ENCODE assay signal across 13 cellular contexts in the genomic region with DNA sequence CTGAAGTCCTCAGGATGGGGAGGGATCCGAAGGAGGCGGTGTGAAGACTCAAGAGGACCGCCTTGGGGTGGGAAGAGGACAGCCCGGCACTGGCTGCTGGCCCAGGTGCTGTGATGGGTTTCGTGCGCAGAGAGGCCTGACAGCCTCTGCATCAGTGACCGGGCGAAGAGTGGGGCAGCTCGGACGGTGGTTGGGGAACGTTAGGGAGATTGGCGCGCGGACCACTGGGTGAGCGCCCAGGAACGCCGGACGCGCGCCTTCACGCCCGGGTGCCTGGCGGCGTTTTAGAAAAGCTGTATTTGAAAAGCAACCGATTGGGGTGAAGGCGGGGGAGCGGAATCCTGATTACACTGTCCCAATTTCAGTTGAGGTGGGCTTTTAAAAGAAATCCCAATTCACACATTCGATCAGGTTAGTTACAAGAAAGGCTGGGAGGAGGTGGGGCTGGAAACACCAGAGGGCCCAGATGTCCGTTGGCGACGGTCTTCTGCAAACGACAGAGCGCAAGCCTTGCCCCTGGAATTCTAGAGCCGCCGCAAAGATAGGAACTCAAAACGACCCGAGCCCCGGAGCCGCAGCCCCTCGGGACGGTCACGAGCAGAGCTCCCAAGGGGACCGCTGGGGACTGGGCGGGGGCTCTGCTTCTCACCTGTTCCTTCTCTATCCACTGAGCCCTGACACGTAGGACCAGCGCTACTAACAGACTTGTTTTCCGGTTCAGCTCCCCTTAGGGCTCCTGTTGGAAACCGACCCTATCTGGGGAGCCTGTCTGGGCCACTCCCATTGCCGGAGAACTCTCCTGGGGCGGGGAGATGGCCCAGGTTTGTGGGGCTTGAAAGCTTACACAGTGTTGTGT. TPM values are rescaled to one million over a fixed set of nuclear protein-coding genes. Genes with fewer than 3 reads are reported as not detected.
DNase-seq lines count a peak whose midpoint lies in the region; ATAC-seq, FAIRE-seq and TF ChIP-seq lines count a peak whose summit lies in the region.
"Had no signal": no experiment of that assay in that cellular context is flagged by ENCODE, and none has a peak within 500 bp of the region (broad histone marks: within the 10 kb centered on the region; RNA-seq: fewer than 3 reads in every experiment).

No MANE protein-coding gene starts in this region.

- H3K9me2 ChIP-seq in GM23338 (ENCODE audit: insufficient read depth) = no peaks in the 10 kb centered on the region

- H3K27me3 ChIP-seq in GM23338 (ENCODE audit: insufficient read depth) = peaks cover 90% of the 10 kb centered on the region
- H3K27me3 ChIP-seq in K562 (ENCODE audit: control insufficient read depth in 2 of 2, insufficient read depth in 2 of 2, low read length in 2 of 2) = peaks cover 8 to 31% of the 10 kb centered on the region in 2 experiments; a peak in 3 of 5 replicates
- H3K27me3 ChIP-seq in iPS-15b (ENCODE audit: control insufficient read depth, insufficient read depth, low read length) = peaks cover 79% of the 10 kb centered on the region

- H3K9me3 ChIP-seq in K562 (replicated peaks; ENCODE audit: control insufficient read depth, insufficient read depth, low read depth, low read length) = no peaks in the 10 kb centered on the region
- no peaks in the 10 kb centered on the region for H3K9me3 ChIP-seq in iPS-15b (ENCODE audit: control insufficient read depth, insufficient read depth, low read length)
- H3K9me3 ChIP-seq: neutrophil had no signal

- no peak for TF ChIP-seq RAD21 in K562 (CRISPR knock-in tag; conservative IDR thresholded peaks at IDR 0.05 in 1 of 2, IDR thresholded peaks at IDR 0.05 in 1 of 2)

- H3K27ac ChIP-seq in GM23338 (ENCODE audit: low read depth) (no peak overlapping the region), K562 (ENCODE audit: extremely low read depth, low read depth, low read length) (no peak overlapping the region)
- H3K27ac ChIP-seq: neutrophil had no signal

- no peaks in the 10 kb centered on the region for H3K79me2 ChIP-seq in GM23338 (replicated peaks; ENCODE audit: insufficient read depth)
- no peaks in the 10 kb centered on the region for H3K79me2 ChIP-seq in K562 (ENCODE audit: control insufficient read depth, insufficient read depth, low read length)

- H3K36me3 Mint-ChIP-seq in GM23338 (ENCODE audit: low read depth) (no peaks in the 10 kb centered on the region), osteocyte (ENCODE audit: unreplicated experiment) (no peaks in the 10 kb centered on the region)
- H3K36me3 Mint-ChIP-seq: stimulated activated naive B cell treated with anti-CD40 and anti-IgM and Interleukin-4, amounts not matched to agents 10 μg/mL and 1 μg/mL and 100 μg/mL, for 72 hours had no signal

- peak overlapping the region; percentile 84 for H3K4me2 ChIP-seq in GM23338
- H3K4me2 ChIP-seq in K562 (ENCODE audit: insufficient read depth, low read length) = peak overlapping the region; percentile 13; the same call in 1 of the 2 replicates

- H3K9me3 Mint-ChIP-seq in GM23338 (no peaks in the 10 kb centered on the region), osteocyte (ENCODE audit: unreplicated experiment) (no peaks in the 10 kb centered on the region)
- H3K9me3 Mint-ChIP-seq: stimulated activated naive B cell treated with anti-CD40 and anti-IgM and Interleukin-4, amounts not matched to agents 10 μg/mL and 1 μg/mL and 100 μg/mL, for 72 hours had no signal

- TF ChIP-seq EP300 in K562 (IDR thresholded peaks at IDR 0.05; ENCODE audit: low read length) = no peak

- no peaks in the 10 kb centered on the region for H3K9me1 ChIP-seq in K562 (ENCODE audit: control insufficient read depth, insufficient read depth, low read length)

- 43% methylated on average over 50 of the region's 50 CpGs for WGBS in K562 (ENCODE audit: insufficient coverage, low coverage, missing lambda C conversion rate)

- no peak for FAIRE-seq in K562 (lab: Jason Lieb, UNC)

- H3K4me1 ChIP-seq in GM23338 (ENCODE audit: insufficient read depth) = peaks cover 4% of the 10 kb centered on the region; the same call in 1 of the 2 replicates
- peaks cover 4 to 8% of the 10 kb centered on the region in 2 experiments; a peak in 3 of 5 replicates for H3K4me1 ChIP-seq in K562 (replicated peaks in 1 of 2; ENCODE audit: control insufficient read depth in 2 of 2, insufficient read depth in 2 of 2, low read length in 2 of 2)
- H3K4me1 ChIP-seq in iPS-15b (ENCODE audit: control insufficient read depth, insufficient read depth, low read length) = no peaks in the 10 kb centered on the region

- H3K4me1 Mint-ChIP-seq in GM23338 (peaks cover 3% of the 10 kb centered on the region; the same call in 2 of the 3 replicates), osteocyte (ENCODE audit: unreplicated experiment) (peaks cover 10% of the 10 kb centered on the region)

- H3K27ac Mint-ChIP-seq in GM23338 (no peak overlapping the region), osteocyte (ENCODE audit: unreplicated experiment) (no peak overlapping the region)
- H3K27ac Mint-ChIP-seq: stimulated activated naive B cell treated with anti-CD40 and anti-IgM and Interleukin-4, amounts not matched to agents 10 μg/mL and 1 μg/mL and 100 μg/mL, for 72 hours had no signal

- H3K36me3 ChIP-seq in GM23338 (ENCODE audit: insufficient read depth) = no peaks in the 10 kb centered on the region
- H3K36me3 ChIP-seq in K562 (ENCODE audit: control insufficient read depth, insufficient read depth, low read length) = no peaks in the 10 kb centered on the region
- no peaks in the 10 kb centered on the region for H3K36me3 ChIP-seq in iPS-15b (ENCODE audit: control insufficient read depth, insufficient read depth, low read length)
- H3K36me3 ChIP-seq: neutrophil had no signal

- H3F3A ChIP-seq in GM23338 (replicated peaks; ENCODE audit: low read depth) = no peaks in the 10 kb centered on the region

- intact Hi-C loops in K562 (cut with micrococcal nuclease) = no loop called here

- peak overlapping the region; percentile 84 for H2AFZ ChIP-seq in GM23338
- no peak overlapping the region; the same call in 1 of the 2 replicates for H2AFZ ChIP-seq in K562 (ENCODE audit: low read depth, low read length)

- 0 out of 2 replicates have a peak, but pooled peaks cover 4% of the 10 kb centered on the region for H4K20me1 ChIP-seq in GM23338 (replicated peaks; ENCODE audit: insufficient read depth)
- no peaks in the 10 kb centered on the region for H4K20me1 ChIP-seq in K562 (replicated peaks; ENCODE audit: control insufficient read depth, insufficient read depth, low read length)

- peak; percentile 77 for DNase-seq in GM23338 (ENCODE audit: low spot score)
- no peak for DNase-seq in K562 (ENCODE audit: extremely low read depth in 1 of 4, low spot score in 3 of 4)
- no peak for DNase-seq in osteocyte (ENCODE audit: extremely low spot score, unreplicated experiment)
- no peak for DNase-seq in GM03348 (ENCODE audit: low spot score)
- DNase-seq: amniotic stem cell; NCI-H510A; SHP77; stimulated activated naive B cell treated with anti-CD40 and anti-IgM and Interleukin-4, amounts not matched to agents 10 μg/mL and 1 μg/mL and 100 μg/mL, for 72 hours had no signal

- ATAC-seq in GM23338 (peak; percentile 83), K562 (no peak; the same call in 1 of the 3 replicates), SK-N-SH treated with all-trans-retinoic acid at 6 μM for 48 hours (no peak), HG03139 (IDR thresholded peaks at IDR 0.05; ENCODE audit: unreplicated experiment) (no peak), GM19455 (IDR thresholded peaks at IDR 0.05; ENCODE audit: unreplicated experiment) (no peak)
- ATAC-seq: stimulated activated naive B cell treated with anti-CD40 and anti-IgM and Interleukin-4, amounts not matched to agents 10 μg/mL and 1 μg/mL and 100 μg/mL, for 72 hours had no signal

- peak overlapping the region in 1 of 2 experiments; percentile 22; a peak in 1 of 4 replicates for H3K9ac ChIP-seq in K562 (ENCODE audit: insufficient read depth in 1 of 2, low read depth in 2 of 2, low read length in 2 of 2)
- H3K9ac ChIP-seq in iPS-15b (ENCODE audit: low read depth, low read length) = no peak overlapping the region

- H3K4me3 ChIP-seq in GM23338 (peak overlapping the region; percentile 70), K562 (no peak overlapping the region), iPS-15b (ENCODE audit: low read depth, low read length) (peak overlapping the region; percentile 70)

- peaks cover 59% of the 10 kb centered on the region for H3K27me3 Mint-ChIP-seq in GM23338 (ENCODE audit: insufficient read depth, low read depth, poor library complexity)
- H3K27me3 Mint-ChIP-seq in osteocyte (ENCODE audit: unreplicated experiment) = peaks cover 86% of the 10 kb centered on the region

- in situ Hi-C loops in K562 (cut with MboI) = no loop called here

- TF ChIP-seq POLR2A in K562 (conservative IDR thresholded peaks at IDR 0.05) = no peak

- peak overlapping the region; percentile 77 for H3K4me3 Mint-ChIP-seq in GM23338
- peak overlapping the region; percentile 44 for H3K4me3 Mint-ChIP-seq in osteocyte (ENCODE audit: unreplicated experiment)

- TF ChIP-seq CTCF in GM23338 (conservative IDR thresholded peaks at IDR 0.05; ENCODE audit: low read depth in 2 of 2) = no peak
- no peak for TF ChIP-seq CTCF in K562 (IDR thresholded peaks at IDR 0.05 in 2 of 3, conservative IDR thresholded peaks at IDR 0.05 in 1 of 3; ENCODE audit: insufficient read depth in 2 of 3, low read depth in 1 of 3, low read length in 3 of 3)
- no peak for TF ChIP-seq CTCF in osteocyte (IDR thresholded peaks at IDR 0.05)

- CTCF ChIA-PET in K562 (lab: Yijun Ruan, JAX; ENCODE audit: low intra/inter-chr PET ratio) = interaction anchor here (1.0 kb wide), 1 partner anchor 279 kb away, joined by 3 read pairs; no protein-coding TSS in a partner anchor

- no TSS peak for BruUV-seq in K562 (replicated peaks; lab: Mats Ljungman, UMichigan)

- POLR2A ChIA-PET in K562 (lab: Yijun Ruan, JAX) = interaction anchor here (1.9 kb wide), 1 partner anchor 8 kb away, joined by 6 read pairs; the partner anchor contains the start of gene TRIM40

RNA-seq across cellular contexts. Expression of gene TRIM40, which starts 8.5 kb away (rescaled TPM):
- not detected in 2 replicates for total RNA-seq in GM23338 (2014; rRNA removed; shearing (Covaris generic))
- polyA plus RNA-seq in GM23338 (2016; fragmentation: Nextera tagmentation; extraction: Ambion mirVana) = not detected in 2 replicates
- not detected in 2 replicates for total RNA-seq in K562 (2011; cell fraction: chromatin; rRNA removed; ENCODE audit: low replicate concordance)
- total RNA-seq in K562 (2011; cell fraction: nucleolus; rRNA removed) = not detected in 2 replicates
- total RNA-seq in K562 (2011; cell fraction: nucleoplasm; rRNA removed) = not detected in 2 replicates
- total RNA-seq in K562 (2014; rRNA removed) = not detected in 2 replicates
- total RNA-seq in K562 (2014; rRNA removed; fragmentation: Illumina TruSeq; extraction: Trizol) = not detected in 2 replicates
- total RNA-seq in K562 (2015; rRNA removed; fragmentation: Illumina TruSeq; extraction: Trizol) = not detected in 2 replicates
- not detected in 2 replicates for total RNA-seq in K562 (2021)
- not detected in 2 replicates for polyA plus RNA-seq in K562 (2011; rRNA removed)
- polyA plus RNA-seq in K562 (2011; cell fraction: cytosol; rRNA removed) = not detected in 2 replicates
- 0.10 TPM in 1 of 2 replicates, not detected in the other for polyA plus RNA-seq in K562 (2011; cell fraction: nucleus; rRNA removed)
- 0.10 TPM in 1 of 2 replicates, not detected in the other for polyA plus RNA-seq in K562 (2012)
- not detected in 2 replicates for polyA plus RNA-seq in K562 (2014; fragmentation: Illumina TruSeq; extraction: Trizol)
- under 1 TPM in 1 of 2 experiments, not detected in 1; 0.04 TPM for polyA plus RNA-seq in K562 (2014; fragmentation: Nextera tagmentation; extraction: Ambion mirVana)
- 0.08 TPM in 1 of 2 replicates, not detected in the other for polyA plus RNA-seq in K562 (2014; rRNA removed)
- not detected in 2 replicates for polyA minus RNA-seq in K562 (2011; rRNA and poly(A)+ RNA removed)
- not detected in 2 replicates for polyA minus RNA-seq in K562 (2011; cell fraction: cytosol; rRNA and poly(A)+ RNA removed)
- not detected in 2 replicates for polyA minus RNA-seq in K562 (2011; cell fraction: nucleus; rRNA and poly(A)+ RNA removed)
- total RNA-seq in osteocyte = not detected in 2 replicates

RNA-seq across cellular contexts. Expression of gene TRIM31, which starts 14.6 kb away (rescaled TPM):
- total RNA-seq in GM23338 (2014; rRNA removed; shearing (Covaris generic)) = not detected in 2 replicates
- 0.10 and 0.26 TPM in 2 replicates for polyA plus RNA-seq in GM23338 (2016; fragmentation: Nextera tagmentation; extraction: Ambion mirVana)
- total RNA-seq in K562 (2011; cell fraction: chromatin; rRNA removed; ENCODE audit: low replicate concordance) = not detected in 2 replicates
- total RNA-seq in K562 (2011; cell fraction: nucleolus; rRNA removed) = not detected in 2 replicates
- total RNA-seq in K562 (2011; cell fraction: nucleoplasm; rRNA removed) = not detected in 2 replicates
- total RNA-seq in K562 (2014; rRNA removed) = not detected in 2 replicates
- not detected in 2 replicates for total RNA-seq in K562 (2014; rRNA removed; fragmentation: Illumina TruSeq; extraction: Trizol)
- total RNA-seq in K562 (2015; rRNA removed; fragmentation: Illumina TruSeq; extraction: Trizol) = not detected in 2 replicates
- not detected in 2 replicates for total RNA-seq in K562 (2021)
- polyA plus RNA-seq in K562 (2011; rRNA removed) = not detected in 2 replicates
- polyA plus RNA-seq in K562 (2011; cell fraction: cytosol; rRNA removed) = not detected in 2 replicates
- polyA plus RNA-seq in K562 (2011; cell fraction: nucleus; rRNA removed) = not detected in 2 replicates
- not detected in 2 replicates for polyA plus RNA-seq in K562 (2012)
- polyA plus RNA-seq in K562 (2014; fragmentation: Illumina TruSeq; extraction: Trizol) = not detected in 2 replicates
- not detected for polyA plus RNA-seq in K562 (2014; fragmentation: Nextera tagmentation; extraction: Ambion mirVana)
- not detected in 2 replicates for polyA plus RNA-seq in K562 (2014; rRNA removed)
- not detected in 2 replicates for polyA minus RNA-seq in K562 (2011; rRNA and poly(A)+ RNA removed)
- not detected in 2 replicates for polyA minus RNA-seq in K562 (2011; cell fraction: cytosol; rRNA and poly(A)+ RNA removed)
- polyA minus RNA-seq in K562 (2011; cell fraction: nucleus; rRNA and poly(A)+ RNA removed) = not detected in 2 replicates
- total RNA-seq in osteocyte = not detected in 2 replicates

RNA-seq across cellular contexts. Expression of gene TRIM10, which starts 33.5 kb away (rescaled TPM):
- 0.31 TPM in 1 of 2 replicates, not detected in the other for total RNA-seq in GM23338 (2014; rRNA removed; shearing (Covaris generic))
- polyA plus RNA-seq in GM23338 (2016; fragmentation: Nextera tagmentation; extraction: Ambion mirVana) = not detected in 2 replicates
- 0.07 TPM in 1 of 2 replicates, not detected in the other for total RNA-seq in K562 (2011; cell fraction: chromatin; rRNA removed; ENCODE audit: low replicate concordance)
- total RNA-seq in K562 (2011; cell fraction: nucleolus; rRNA removed) = not detected in 2 replicates
- total RNA-seq in K562 (2011; cell fraction: nucleoplasm; rRNA removed) = 0.15 TPM in 1 of 2 replicates, not detected in the other
- total RNA-seq in K562 (2014; rRNA removed) = 0.36 and 0.61 TPM in 2 replicates
- total RNA-seq in K562 (2014; rRNA removed; fragmentation: Illumina TruSeq; extraction: Trizol) = 0.65 and 0.73 TPM in 2 replicates
- 0.36 and 0.38 TPM in 2 replicates for total RNA-seq in K562 (2015; rRNA removed; fragmentation: Illumina TruSeq; extraction: Trizol)
- total RNA-seq in K562 (2021) = 0.58 and 0.86 TPM in 2 replicates
- 0.26 and 0.31 TPM in 2 replicates for polyA plus RNA-seq in K562 (2011; rRNA removed)
- 0.09 and 0.19 TPM in 2 replicates for polyA plus RNA-seq in K562 (2011; cell fraction: cytosol; rRNA removed)
- polyA plus RNA-seq in K562 (2011; cell fraction: nucleus; rRNA removed) = 0.40 and 0.62 TPM in 2 replicates
- polyA plus RNA-seq in K562 (2012) = 0.55 and 0.68 TPM in 2 replicates
- 0.74 and 0.83 TPM in 2 replicates for polyA plus RNA-seq in K562 (2014; fragmentation: Illumina TruSeq; extraction: Trizol)
- under 1 TPM; 0.15 to 0.36 TPM for polyA plus RNA-seq in K562 (2014; fragmentation: Nextera tagmentation; extraction: Ambion mirVana)
- 0.90 and 1.00 TPM in 2 replicates for polyA plus RNA-seq in K562 (2014; rRNA removed)
- polyA minus RNA-seq in K562 (2011; rRNA and poly(A)+ RNA removed) = 0.09 and 0.14 TPM in 2 replicates
- not detected in 2 replicates for polyA minus RNA-seq in K562 (2011; cell fraction: cytosol; rRNA and poly(A)+ RNA removed)
- 0.11 TPM in 1 of 2 replicates, not detected in the other for polyA minus RNA-seq in K562 (2011; cell fraction: nucleus; rRNA and poly(A)+ RNA removed)
- not detected in 2 replicates for total RNA-seq in osteocyte

RNA-seq across cellular contexts. Expression of gene TRIM15, which starts 35.9 kb away (rescaled TPM):
- total RNA-seq in GM23338 (2014; rRNA removed; shearing (Covaris generic)) = 0.23 and 1.0 TPM in 2 replicates
- polyA plus RNA-seq in GM23338 (2016; fragmentation: Nextera tagmentation; extraction: Ambion mirVana) (0.21 and 0.26 TPM in 2 replicates), K562 (2011; rRNA removed) (0.21 and 0.65 TPM in 2 replicates), K562 (2014; fragmentation: Illumina TruSeq; extraction: Trizol) (0.70 and 1.2 TPM in 2 replicates), K562 (2014; fragmentation: Nextera tagmentation; extraction: Ambion mirVana) (under 1 TPM; 0.06 to 0.15 TPM), K562 (2014; rRNA removed) (2.2 and 2.9 TPM in 2 replicates)
- total RNA-seq in K562 (2011; cell fraction: chromatin; rRNA removed; ENCODE audit: low replicate concordance) = 0.30 TPM in 1 of 2 replicates, not detected in the other
- not detected in 2 replicates for total RNA-seq in K562 (2011; cell fraction: nucleolus; rRNA removed)
- not detected in 2 replicates for total RNA-seq in K562 (2011; cell fraction: nucleoplasm; rRNA removed)
- total RNA-seq in K562 (2014; rRNA removed) (2.3 and 2.6 TPM in 2 replicates), K562 (2014; rRNA removed; fragmentation: Illumina TruSeq; extraction: Trizol) (0.80 and 0.91 TPM in 2 replicates), K562 (2015; rRNA removed; fragmentation: Illumina TruSeq; extraction: Trizol) (0.34 and 0.83 TPM in 2 replicates), K562 (2021) (1.2 TPM in 2 replicates), osteocyte (not detected in 2 replicates)
- polyA plus RNA-seq in K562 (2011; cell fraction: cytosol; rRNA removed) = 0.09 and 0.13 TPM in 2 replicates
- 0.98 and 1.8 TPM in 2 replicates for polyA plus RNA-seq in K562 (2011; cell fraction: nucleus; rRNA removed)
- polyA plus RNA-seq in K562 (2012) = 0.99 and 1.2 TPM in 2 replicates
- 0.14 and 0.42 TPM in 2 replicates for polyA minus RNA-seq in K562 (2011; rRNA and poly(A)+ RNA removed)
- 1.6 TPM in 1 of 2 replicates, not detected in the other for polyA minus RNA-seq in K562 (2011; cell fraction: cytosol; rRNA and poly(A)+ RNA removed)
- 0.54 and 0.89 TPM in 2 replicates for polyA minus RNA-seq in K562 (2011; cell fraction: nucleus; rRNA and poly(A)+ RNA removed)

RNA-seq across cellular contexts. Expression of gene RNF39, which starts 51.9 kb away (rescaled TPM):
- 0.85 and 0.94 TPM in 2 replicates for total RNA-seq in GM23338 (2014; rRNA removed; shearing (Covaris generic))
- polyA plus RNA-seq in GM23338 (2016; fragmentation: Nextera tagmentation; extraction: Ambion mirVana) (0.50 and 1.1 TPM in 2 replicates), K562 (2011; rRNA removed) (not detected in 2 replicates), K562 (2014; fragmentation: Illumina TruSeq; extraction: Trizol) (not detected in 2 replicates), K562 (2014; fragmentation: Nextera tagmentation; extraction: Ambion mirVana) (not detected), K562 (2014; rRNA removed) (not detected in 2 replicates)
- total RNA-seq in K562 (2011; cell fraction: chromatin; rRNA removed; ENCODE audit: low replicate concordance) = not detected in 2 replicates
- total RNA-seq in K562 (2011; cell fraction: nucleolus; rRNA removed) = not detected in 2 replicates
- not detected in 2 replicates for total RNA-seq in K562 (2011; cell fraction: nucleoplasm; rRNA removed)
- total RNA-seq in K562 (2014; rRNA removed) (not detected in 2 replicates), K562 (2014; rRNA removed; fragmentation: Illumina TruSeq; extraction: Trizol) (not detected in 2 replicates), K562 (2015; rRNA removed; fragmentation: Illumina TruSeq; extraction: Trizol) (not detected in 2 replicates), K562 (2021) (not detected in 2 replicates), osteocyte (not detected in 2 replicates)
- polyA plus RNA-seq in K562 (2011; cell fraction: cytosol; rRNA removed) = not detected in 2 replicates
- polyA plus RNA-seq in K562 (2011; cell fraction: nucleus; rRNA removed) = not detected in 2 replicates
- polyA plus RNA-seq in K562 (2012) = 0.68 and 1.5 TPM in 2 replicates
- polyA minus RNA-seq in K562 (2011; rRNA and poly(A)+ RNA removed) = not detected in 2 replicates
- polyA minus RNA-seq in K562 (2011; cell fraction: cytosol; rRNA and poly(A)+ RNA removed) = not detected in 2 replicates
- not detected in 2 replicates for polyA minus RNA-seq in K562 (2011; cell fraction: nucleus; rRNA and poly(A)+ RNA removed)
